In the genomic region with DNA sequence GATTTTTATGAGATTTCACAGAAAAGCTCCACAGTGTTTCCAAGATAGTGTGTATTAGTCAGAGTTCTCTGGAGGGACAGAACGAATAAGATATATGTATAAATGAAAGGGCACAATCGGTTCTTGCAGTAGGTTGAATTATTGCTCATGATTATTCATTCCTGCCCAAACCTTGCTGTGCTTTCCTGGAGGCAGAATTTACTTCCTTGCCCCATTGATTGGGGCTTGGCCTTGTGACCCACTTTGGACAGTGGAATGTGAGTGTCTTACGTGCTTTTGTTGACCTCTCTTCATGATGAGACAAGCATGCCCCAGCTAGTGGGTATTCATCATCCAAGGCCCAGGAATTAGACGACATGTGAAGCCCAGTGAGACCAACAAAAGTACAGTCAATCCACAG, we compare ENCODE assay signal across 22 cellular contexts. TPM values are rescaled to one million over a fixed set of nuclear protein-coding genes. Genes with fewer than 3 reads are reported as not detected.
A peak's percentile ranks its signal among the peaks of the same experiment; 100 is the strongest.
DNase-seq lines count a peak whose midpoint lies in the region; ATAC-seq, FAIRE-seq and TF ChIP-seq lines count a peak whose summit lies in the region.
"Had no signal": no experiment of that assay in that cellular context is flagged by ENCODE, and none has a peak within 500 bp of the region (broad histone marks: within the 10 kb centered on the region; RNA-seq: fewer than 3 reads in every experiment).

No MANE protein-coding gene starts in this region.

- no peak overlapping the region for H3K18ac ChIP-seq in H1 (ENCODE audit: extremely low read depth, low read length)

- peaks cover 14% of the 10 kb centered on the region for H3K36me3 Mint-ChIP-seq in Calu3 (ENCODE audit: insufficient read depth, unreplicated experiment)
- H3K36me3 Mint-ChIP-seq: CD4-positive, CD25-positive, alpha-beta regulatory T cell had no signal

- H2AFZ ChIP-seq in H1 (ENCODE audit: low read length), result no peak overlapping the region

- TF ChIP-seq RAD21 in H1 (IDR thresholded peaks at IDR 0.05 in 1 of 2, conservative IDR thresholded peaks at IDR 0.05 in 1 of 2; ENCODE audit: low read depth in 2 of 2, low read length in 2 of 2), result no peak

- H3K27ac Mint-ChIP-seq in Calu3 (ENCODE audit: unreplicated experiment), result peak overlapping the region; percentile 97
- H3K27ac Mint-ChIP-seq: CD4-positive, CD25-positive, alpha-beta regulatory T cell had no signal

- H3K9ac ChIP-seq in H1 (replicated peaks in 1 of 4; ENCODE audit: extremely low read depth in 1 of 4, low read depth in 3 of 4, low read length in 3 of 4), result no peak overlapping the region
- H3K9ac ChIP-seq: KMS-11 had no signal

- no TSS peak for BruUV-seq in Calu3 (replicated peaks; lab: Mats Ljungman, UMichigan)

- H4K20me1 ChIP-seq in H1 (replicated peaks in 1 of 2; ENCODE audit: control insufficient read depth in 1 of 2, insufficient read depth in 2 of 2, low read length in 2 of 2), result no peaks in the 10 kb centered on the region

- no peak overlapping the region for H2AK5ac ChIP-seq in H1 (ENCODE audit: low read depth, low read length)

- 96% methylated on average over 4 of the region's 4 CpGs; no CpG with 5 or more reads in 1 of the 2 experiments for WGBS in H1 (ENCODE audit: extremely low coverage in 1 of 2, insufficient coverage in 1 of 2, insufficient read length in 1 of 2, insufficient replicate concordance in 2 of 2, low coverage in 1 of 2, low lambda C conversion rate in 2 of 2, missing lambda C conversion rate in 1 of 2), 2 experiments

- no peak for TF ChIP-seq POLR2A in H1 (IDR thresholded peaks at IDR 0.05; ENCODE audit: control extremely low read depth in 1 of 2, low read depth in 2 of 2, low read length in 2 of 2)

- H3K23me2 ChIP-seq in H1 (ENCODE audit: low read depth, low read length), result no peaks in the 10 kb centered on the region

- TF ChIP-seq CTCF in Calu3 (IDR thresholded peaks at IDR 0.05; ENCODE audit: unreplicated experiment), result no peak
- TF ChIP-seq CTCF in H1 (IDR thresholded peaks at IDR 0.05; ENCODE audit: control extremely low read depth in 1 of 3, insufficient read depth in 1 of 3, low read depth in 1 of 3, low read length in 3 of 3), result no peak
- TF ChIP-seq CTCF in omental fat pad (IDR thresholded peaks at IDR 0.05), result no peak

- no peak for TF ChIP-seq EP300 in H1 (IDR thresholded peaks at IDR 0.05; ENCODE audit: borderline replicate concordance in 1 of 2, low read depth in 2 of 2, low read length in 2 of 2)

- no peak overlapping the region for H3K14ac ChIP-seq in H1 (ENCODE audit: insufficient read length)

- CTCF ChIA-PET in Calu3 (lab: Charles Lee) (interaction anchor here (0.6 kb wide), 2 partner anchors 98 to 233 kb away, joined by 3 to 9 read pairs; no protein-coding TSS in a partner anchor), H1 (lab: Charles Lee; ENCODE audit: partially characterized antibody) (no interaction called here)

- no peaks in the 10 kb centered on the region for H3K27me3 Mint-ChIP-seq in Calu3 (ENCODE audit: unreplicated experiment)
- H3K27me3 Mint-ChIP-seq: CD4-positive, CD25-positive, alpha-beta regulatory T cell had no signal

- no peak overlapping the region for H3K23ac ChIP-seq in H1 (ENCODE audit: insufficient read length)

- H4K8ac ChIP-seq in H1 (ENCODE audit: extremely low read depth, insufficient read depth, low read length), result no peak overlapping the region

- peaks cover 8% of the 10 kb centered on the region for H3K9me3 Mint-ChIP-seq in Calu3 (ENCODE audit: low read depth, unreplicated experiment)

- H3K27me3 ChIP-seq in H1 (replicated peaks in 1 of 4; ENCODE audit: control insufficient read depth in 3 of 4, extremely low read depth in 1 of 4, insufficient read depth in 3 of 4, low read length in 3 of 4), result no peaks in the 10 kb centered on the region
- H3K27me3 ChIP-seq: SJCRH30 had no signal

- no peak overlapping the region for H4K5ac ChIP-seq in H1 (ENCODE audit: insufficient read length, low read depth, low read length)

- H2BK120ac ChIP-seq in H1 (replicated peaks; ENCODE audit: low read depth, low read length), result no peak overlapping the region

- H3K4me2 ChIP-seq in H1 (ENCODE audit: insufficient read depth in 1 of 2, low read depth in 2 of 2, low read length in 2 of 2), result no peak overlapping the region
- H3K4me2 ChIP-seq: A549, KMS-11 had no signal

- DNase-seq in Calu3 (peak; percentile 61), RPMI7951 (ENCODE audit: low read depth) (peak; percentile 58), H1 (ENCODE audit: low read depth in 1 of 2, low spot score in 2 of 2) (no peak), omental fat pad (ENCODE audit: low spot score) (no peak), A172 (ENCODE audit: low spot score) (no peak), cerebellar cortex (ENCODE audit: low spot score) (no peak)
- DNase-seq: CD4-positive, CD25-positive, alpha-beta regulatory T cell; DMS79 treated with DMSO at 0.1 percent for 48 hours; GDM1; MM.1S; NCI-H1105; NCI-H1930; NCI-H2171; NCI-H446 treated with DMSO at 0.1 percent for 48 hours; NCI-H748 treated with DMSO at 0.1 percent for 48 hours had no signal

- H2BK20ac ChIP-seq in H1 (ENCODE audit: low read length), result peak overlapping the region; percentile 43; the same call in 1 of the 2 replicates

- no peaks in the 10 kb centered on the region for H3K79me1 ChIP-seq in H1 (ENCODE audit: low read depth, low read length)

- H3K4ac ChIP-seq in H1 (replicated peaks; ENCODE audit: insufficient read length, low read depth, low read length), result no peak overlapping the region

- intact Hi-C loops in Calu3 (cut with micrococcal nuclease; ENCODE audit: unreplicated experiment), result loop anchor here (5.0 to 10.0 kb wide), 3 partner anchors 128 to 345 kb away; a partner anchor contains a TSS

- H2BK15ac ChIP-seq in H1 (ENCODE audit: low read length), result no peak overlapping the region

- no peaks in the 10 kb centered on the region for H3K36me3 ChIP-seq in H1 (ENCODE audit: control insufficient read depth in 2 of 4, insufficient read depth in 4 of 4, low read length in 3 of 4)
- H3K36me3 ChIP-seq: SJCRH30 had no signal

- H2BK12ac ChIP-seq in H1 (ENCODE audit: low read depth, low read length), result no peak overlapping the region

- peaks cover 0 to 3% of the 10 kb centered on the region in 2 experiments; a peak in 1 of 4 replicates for H3K9me3 ChIP-seq in H1 (ENCODE audit: insufficient read depth in 2 of 2, low read depth in 1 of 2, low read length in 1 of 2)
- H3K9me3 ChIP-seq: A549, SJCRH30 had no signal

- peak overlapping the region; percentile 33 for H3K4me3 Mint-ChIP-seq in Calu3 (ENCODE audit: low read depth, unreplicated experiment)
- H3K4me3 Mint-ChIP-seq: CD4-positive, CD25-positive, alpha-beta regulatory T cell had no signal

- H3K56ac ChIP-seq in H1 (replicated peaks; ENCODE audit: insufficient read length, low read depth, low read length), result no peak overlapping the region

- H3K4me3 ChIP-seq in H1 (ENCODE audit: extremely low read depth in 1 of 4, insufficient read depth in 2 of 4, low read depth in 3 of 4, low read length in 4 of 4), result no peak overlapping the region
- H3K4me3 ChIP-seq: A549, SJCRH30 had no signal

- FAIRE-seq in H1 (lab: Jason Lieb, UNC), result no peak
- FAIRE-seq: A549, GM12892, RCC 7860 had no signal

- no peak overlapping the region for H4K91ac ChIP-seq in H1 (replicated peaks; ENCODE audit: insufficient read length, low read length)

- H3K79me2 ChIP-seq in H1 (ENCODE audit: control insufficient read depth in 1 of 2, insufficient read depth in 2 of 2, low read length in 2 of 2), result no peaks in the 10 kb centered on the region

- no peak overlapping the region for H3K27ac ChIP-seq in H1 (ENCODE audit: low read depth, low read length)
- H3K27ac ChIP-seq: A549, KMS-11, SJCRH30 had no signal

- H3K4me1 Mint-ChIP-seq in Calu3 (ENCODE audit: low read depth, unreplicated experiment), result peaks cover 35% of the 10 kb centered on the region

- ATAC-seq in omental fat pad (ENCODE audit: low FRiP score) (peak; percentile 74), GM18868 (IDR thresholded peaks at IDR 0.05; ENCODE audit: unreplicated experiment) (no peak)
- ATAC-seq in activated CD4-positive, CD25-positive, alpha-beta regulatory T cell treated with anti-CD3 and anti-CD28 coated beads, Interleukin-2, amount 50 U/mL, for 24 hours, result no peak
- ATAC-seq: A549 had no signal

- POLR2A ChIA-PET in H1 (lab: Charles Lee; ENCODE audit: partially characterized antibody), result no interaction called here

- no peak overlapping the region for H2BK5ac ChIP-seq in H1 (ENCODE audit: low read depth, low read length)

- H3K4me1 ChIP-seq in H1 (replicated peaks in 1 of 4; ENCODE audit: control insufficient read depth in 3 of 4, insufficient read depth in 4 of 4, low read length in 3 of 4), result 0 out of 7 replicates have a peak, but pooled peaks cover 0 to 2% (median 0%) of the 10 kb centered on the region in 4 experiments
- H3K4me1 ChIP-seq: A549 had no signal

TF ChIP-seq in H1, 55 proteins besides CTCF, POLR2A, EP300 and RAD21 (continues in another document):
- TF ChIP-seq SIN3A (conservative IDR thresholded peaks at IDR 0.05 in 1 of 2, IDR thresholded peaks at IDR 0.05 in 1 of 2; ENCODE audit: low read depth in 1 of 2, low read length in 2 of 2), result no peak
- TF ChIP-seq RFX5 (IDR thresholded peaks at IDR 0.05; ENCODE audit: borderline replicate concordance, low read depth, low read length), result no peak
- TF ChIP-seq TAF1 (IDR thresholded peaks at IDR 0.05; ENCODE audit: low read depth, low read length), result no peak
- TF ChIP-seq EGR1 (IDR thresholded peaks at IDR 0.05; ENCODE audit: borderline replicate concordance, low read depth, low read length), result no peak
- TF ChIP-seq KDM1A (IDR thresholded peaks at IDR 0.05; ENCODE audit: borderline replicate concordance, low read length), result no peak
- TF ChIP-seq HDAC6 (IDR thresholded peaks at IDR 0.05; ENCODE audit: low read depth, low read length), result no peak
- TF ChIP-seq ZNF274 (IDR thresholded peaks at IDR 0.05; ENCODE audit: borderline replicate concordance, extremely low read depth, low read length), result no peak
- TF ChIP-seq GTF2F1 (IDR thresholded peaks at IDR 0.05; ENCODE audit: borderline replicate concordance, low read depth, low read length), result no peak
- no peak for TF ChIP-seq SRF (IDR thresholded peaks at IDR 0.05; ENCODE audit: low read depth, low read length)
- no peak for TF ChIP-seq TAF7 (optimal IDR thresholded peaks at IDR 0.05; ENCODE audit: borderline replicate concordance, low read depth, low read length)

RNA-seq across cellular contexts. Expression of a gene that starts 53.0 kb away (rescaled TPM):
- 0.20 and 0.33 TPM in 2 replicates for total RNA-seq in Calu3 (2022)
- not detected in 2 replicates for total RNA-seq in RPMI7951 (2014; rRNA removed; shearing (Covaris generic))
- not detected in 2 replicates for total RNA-seq in H1 (2021; fragmentation: NEBNext Ultra II Directional; extraction: Animal tissue kit (Norgen Biotek cat#: 25700))
- not detected in 2 replicates for polyA plus RNA-seq in H1 (2011; rRNA removed)
- polyA plus RNA-seq in H1 (2011; cell fraction: cytosol; rRNA removed), result not detected
- not detected for polyA plus RNA-seq in H1 (2011; cell fraction: nucleus; rRNA removed)
- 0.05 to 0.06 TPM in 2 of 4 replicates, not detected in the others for polyA plus RNA-seq in H1 (2012, experiment 1 of 2)
- polyA plus RNA-seq in H1 (2012, experiment 2 of 2), result not detected
- not detected for polyA plus RNA-seq in H1 (2013, experiment 1 of 2)
- polyA plus RNA-seq in H1 (2013, experiment 2 of 2), result not detected
- polyA minus RNA-seq in H1 (2011; rRNA and poly(A)+ RNA removed), result not detected in 2 replicates
- polyA minus RNA-seq in H1 (2011; cell fraction: cytosol; rRNA and poly(A)+ RNA removed), result not detected
- polyA minus RNA-seq in H1 (2011; cell fraction: nucleus; rRNA and poly(A)+ RNA removed), result not detected
- total RNA-seq in omental fat pad, result 1 to 10 TPM; 1.1 to 1.6 (median 1.2) TPM
- not detected in 2 replicates for total RNA-seq in A172 (2014; rRNA removed; shearing (Covaris generic))
- total RNA-seq: CD4-positive, CD25-positive, alpha-beta regulatory T cell had no signal
- polyA plus RNA-seq: A549; CD4-positive, CD25-positive, alpha-beta regulatory T cell had no signal

Comparison
In these comparisons a context has a peak if more than half of its experiments do, and no peak if none do; other contexts are left out.
1. DNase-seq: peak in Calu3 (single experiment) and RPMI7951 (single experiment); none in H1 (0 of 2), omental fat pad (single experiment), A172 (single experiment) and cerebellar cortex (single experiment).